ENCODE assay signal across 26 cellular contexts in genomic region chr1:150557813-150558212, GRCh38. TPM values are rescaled to one million over a fixed set of nuclear protein-coding genes. Genes with fewer than 3 reads are reported as not detected.
A peak's percentile ranks its signal among the peaks of the same experiment; 100 is the strongest.
DNase-seq lines count a peak whose midpoint lies in the region; TF ChIP-seq lines count a peak whose summit lies in the region.
"Had no signal": no experiment of that assay in that cellular context is flagged by ENCODE, and none has a peak within 500 bp of the region (broad histone marks: within the 10 kb centered on the region; RNA-seq: fewer than 3 reads in every experiment).

No MANE protein-coding gene starts in this region.

- no peaks in the 10 kb centered on the region for H3K9me3 Mint-ChIP-seq in endodermal cell
- H3K9me3 Mint-ChIP-seq: activated CD4-positive, alpha-beta memory T cell treated with anti-CD3 and anti-CD28 coated beads, Interleukin-2, amount 10 ng/mL, durations not matched to agents 7 days and 5 days; activated naive CD4-positive, alpha-beta T cell treated with anti-CD3 and anti-CD28 coated beads for 36 hours; central memory CD8-positive, alpha-beta T cell; naive thymus-derived CD8-positive, alpha-beta T cell had no signal

- H3K27me3 ChIP-seq in endodermal cell (ENCODE audit: control insufficient read depth, insufficient read depth, low read length, poor library complexity, severe bottlenecking) (no peaks in the 10 kb centered on the region), spleen (replicated peaks in 1 of 7) (no peaks in the 10 kb centered on the region)
- H3K27me3 ChIP-seq: tibial nerve had no signal

- H3K4me1 Mint-ChIP-seq in endodermal cell, result peaks cover 26% of the 10 kb centered on the region

- TF ChIP-seq CTCF in endodermal cell (conservative IDR thresholded peaks at IDR 0.05) (no peak), spleen (IDR thresholded peaks at IDR 0.05 in 8 of 11, conservative IDR thresholded peaks at IDR 0.05 in 3 of 11) (no peak)

- peaks cover 2% of the 10 kb centered on the region for H3K36me3 Mint-ChIP-seq in endodermal cell (ENCODE audit: low read depth)
- H3K36me3 Mint-ChIP-seq: naive thymus-derived CD8-positive, alpha-beta T cell had no signal

- no peak for TF ChIP-seq POLR2A in spleen (IDR thresholded peaks at IDR 0.05)

- 79 to 93% methylated on average over 5 to 15 of the region's 15 CpGs for WGBS in endodermal cell (ENCODE audit: insufficient coverage in 1 of 2, insufficient read length in 1 of 2), 2 experiments
- WGBS in spleen, 5 donors, result 81 to 92% (median 86%) methylated on average over 11 to 15 of the region's 15 CpGs

- H3K27me3 Mint-ChIP-seq in endodermal cell (ENCODE audit: insufficient read depth), result no peaks in the 10 kb centered on the region
- H3K27me3 Mint-ChIP-seq: activated CD4-positive, alpha-beta memory T cell treated with anti-CD3 and anti-CD28 coated beads, Interleukin-2, amount 10 ng/mL, durations not matched to agents 7 days and 5 days; central memory CD8-positive, alpha-beta T cell; naive thymus-derived CD8-positive, alpha-beta T cell had no signal

- H3K4me1 ChIP-seq in endodermal cell (ENCODE audit: control insufficient read depth, insufficient read depth, low read length) (peaks cover 6% of the 10 kb centered on the region), spleen (peaks cover 18 to 90% (median 60%) of the 10 kb centered on the region in 6 donors)

- no peak overlapping the region for H3K27ac Mint-ChIP-seq in endodermal cell
- H3K27ac Mint-ChIP-seq: activated CD4-positive, alpha-beta memory T cell treated with anti-CD3 and anti-CD28 coated beads, Interleukin-2, amount 10 ng/mL, durations not matched to agents 7 days and 5 days; activated naive CD4-positive, alpha-beta T cell treated with anti-CD3 and anti-CD28 coated beads for 36 hours; naive thymus-derived CD8-positive, alpha-beta T cell had no signal

- H3K4me3 ChIP-seq in endodermal cell (ENCODE audit: low read length) (no peak overlapping the region), spleen (peak overlapping the region in 2 of 8 donors; percentile 8 to 78)
- H3K4me3 ChIP-seq: GM12878, SK-N-MC had no signal

- peak; percentile 1 for DNase-seq in NCI-H226
- DNase-seq in endodermal cell, result peak; percentile 50
- DNase-seq in spleen, result peak; percentile 75
- DNase-seq in stimulated activated CD4-positive, alpha-beta T cell treated with anti-CD3 and anti-CD28 coated beads, Interleukin-2, amount 100 ng/mL, for 24 hours, result no peak
- DNase-seq in NCI-H1930 (lab: John Stamatoyannopoulos, UW), result no peak
- DNase-seq: activated CD4-positive, alpha-beta memory T cell treated with anti-CD3 and anti-CD28 coated beads, Interleukin-2, amount 10 ng/mL, durations not matched to agents 7 days and 5 days; activated naive CD4-positive, alpha-beta T cell treated with anti-CD3 and anti-CD28 coated beads for 36 hours; activated T-cell treated with anti-CD3 and anti-CD28 coated beads for 4 hours; anterior cingulate cortex; DMS79; effector CD4-positive, alpha-beta T cell; GOT3; IMR-90; kidney glomerular epithelial cell; NCI-H1417 treated with DMSO at 0.1 percent for 48 hours; NCI-H524; stimulated activated naive CD4-positive, alpha-beta T cell; T-helper 2 cell had no signal

- H3K27ac ChIP-seq in endodermal cell (ENCODE audit: low read depth, low read length) (no peak overlapping the region), spleen (peak overlapping the region in 3 of 8 donors; percentile 99 to 100 (median 100))
- H3K27ac ChIP-seq: SK-N-MC, VCaP had no signal

- no peaks in the 10 kb centered on the region for H3K9me3 ChIP-seq in endodermal cell (ENCODE audit: control insufficient read depth, low read length)
- H3K9me3 ChIP-seq in spleen, result no peaks in the 10 kb centered on the region
- H3K9me3 ChIP-seq: tibial nerve had no signal

- H3K4me3 Mint-ChIP-seq in endodermal cell, result no peak overlapping the region
- H3K4me3 Mint-ChIP-seq: activated CD4-positive, alpha-beta memory T cell treated with anti-CD3 and anti-CD28 coated beads, Interleukin-2, amount 10 ng/mL, durations not matched to agents 7 days and 5 days; activated naive CD4-positive, alpha-beta T cell treated with anti-CD3 and anti-CD28 coated beads for 36 hours; central memory CD8-positive, alpha-beta T cell had no signal

- H3K36me3 ChIP-seq in endodermal cell (ENCODE audit: control insufficient read depth, insufficient read depth, low read length), result peaks cover 7% of the 10 kb centered on the region
- H3K36me3 ChIP-seq in spleen, result peaks cover 0 to 43% (median 0%) of the 10 kb centered on the region in 6 donors

- no peak overlapping the region for H3K9ac ChIP-seq in endodermal cell (ENCODE audit: extremely low read depth, low read length, poor library complexity, severe bottlenecking)

- intact Hi-C loops in spleen (cut with DNase I; ENCODE audit: low total_unique reads), result no loop called here

RNA-seq across cellular contexts. Expression of gene ADAMTSL4, which starts 8.6 kb away (rescaled TPM):
- total RNA-seq in endodermal cell, result 1 to 10 TPM; 3.7 to 3.9 TPM
- 2.9 TPM for polyA plus RNA-seq in endodermal cell (2013, experiment 1 of 2)
- 1.5 TPM for polyA plus RNA-seq in endodermal cell (2013, experiment 2 of 2)
- total RNA-seq in spleen, result 10 to 100 TPM in 5 of 7 donors, 1 to 10 TPM in 2; 2.8 to 19.1 (median 12.4) TPM
- polyA plus RNA-seq in spleen, result 10 to 100 TPM in 1 of 3 donors, 1 to 10 TPM in 2; 5.0 to 10.9 (median 9.4) TPM

RNA-seq across cellular contexts. Expression of gene MCL1, which starts 21.6 kb away (rescaled TPM):
- total RNA-seq in endodermal cell (100 to 1,000 TPM; 133 to 173 TPM), spleen (100 to 1,000 TPM; 261 to 435 (median 336) TPM)
- polyA plus RNA-seq in endodermal cell (2013, experiment 1 of 2), result 132 TPM
- polyA plus RNA-seq in endodermal cell (2013, experiment 2 of 2), result 134 TPM
- 100 to 1,000 TPM in 1 of 3 donors, 10 to 100 TPM in 2; 75.8 to 118 (median 85.9) TPM for polyA plus RNA-seq in spleen

RNA-seq across cellular contexts. Expression of gene FALEC, which starts 42.3 kb away (rescaled TPM):
- 1 to 10 TPM in 1 of 2 donors, under 1 TPM in 1; 0.70 to 1.6 TPM for total RNA-seq in endodermal cell
- polyA plus RNA-seq in endodermal cell (2013, experiment 1 of 2), result not detected
- polyA plus RNA-seq in endodermal cell (2013, experiment 2 of 2), result not detected
- 1 to 10 TPM in 1 of 7 donors, under 1 TPM in 1, not detected in 5; 0.97 to 1.9 TPM for total RNA-seq in spleen
- under 1 TPM in 2 of 3 donors, not detected in 1; 0.20 to 0.29 TPM for polyA plus RNA-seq in spleen
- total RNA-seq: activated CD4-positive, alpha-beta memory T cell treated with anti-CD3 and anti-CD28 coated beads, Interleukin-2, amount 10 ng/mL, durations not matched to agents 7 days and 5 days; activated naive CD4-positive, alpha-beta T cell treated with anti-CD3 and anti-CD28 coated beads for 36 hours; IMR-90; MCF 10A; posterior vena cava; tibial nerve had no signal
- polyA plus RNA-seq: IMR-90 had no signal

RNA-seq across cellular contexts. Expression of gene ECM1, which starts 49.9 kb away (rescaled TPM):
- total RNA-seq in endodermal cell (1 to 10 TPM; 4.8 to 5.6 TPM), spleen (10 to 100 TPM in 5 of 7 donors, 1 to 10 TPM in 2; 6.6 to 16.5 (median 13.6) TPM)
- polyA plus RNA-seq in endodermal cell (2013, experiment 1 of 2), result 5.6 TPM
- 8.3 TPM for polyA plus RNA-seq in endodermal cell (2013, experiment 2 of 2)
- polyA plus RNA-seq in spleen, result 1 to 10 TPM; 2.7 to 6.8 (median 6.4) TPM

Comparison
In these comparisons a context has a peak if more than half of its experiments do, and no peak if none do; other contexts are left out.
1. DNase-seq: peak in NCI-H226 (single experiment), endodermal cell (single experiment) and spleen (single experiment); none in stimulated activated CD4-positive, alpha-beta T cell treated with anti-CD3 and anti-CD28 coated beads, Interleukin-2, amount 100 ng/mL, for 24 hours (0 of 2) and NCI-H1930 (0 of 2).